1 cellular context compared by ENCODE assay signal in the genomic region with DNA sequence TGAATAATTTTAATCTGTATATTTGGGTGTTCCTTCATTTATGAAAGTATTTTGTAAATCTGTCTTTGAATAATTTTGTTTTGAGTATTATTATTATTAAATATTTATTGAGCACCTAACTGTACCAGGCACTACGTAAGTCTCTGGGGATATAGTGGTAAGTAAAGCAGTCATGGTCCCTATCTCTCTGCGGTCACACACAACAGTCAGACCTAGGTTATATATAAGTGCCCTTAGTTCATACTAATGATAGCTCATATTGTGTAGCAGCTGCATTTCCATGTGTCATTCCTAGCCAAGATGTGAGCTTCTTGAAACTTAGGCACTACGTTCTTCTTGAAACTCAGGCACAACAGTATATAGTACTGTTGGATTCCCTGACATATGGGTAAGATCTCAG.
TF ChIP-seq lines count a peak whose summit lies in the region.

No MANE protein-coding gene starts in this region.

TF ChIP-seq in HCT116, 20 proteins besides CTCF, POLR2A, EP300 and RAD21 (continued from another document):
- TF ChIP-seq, protein P1, sequence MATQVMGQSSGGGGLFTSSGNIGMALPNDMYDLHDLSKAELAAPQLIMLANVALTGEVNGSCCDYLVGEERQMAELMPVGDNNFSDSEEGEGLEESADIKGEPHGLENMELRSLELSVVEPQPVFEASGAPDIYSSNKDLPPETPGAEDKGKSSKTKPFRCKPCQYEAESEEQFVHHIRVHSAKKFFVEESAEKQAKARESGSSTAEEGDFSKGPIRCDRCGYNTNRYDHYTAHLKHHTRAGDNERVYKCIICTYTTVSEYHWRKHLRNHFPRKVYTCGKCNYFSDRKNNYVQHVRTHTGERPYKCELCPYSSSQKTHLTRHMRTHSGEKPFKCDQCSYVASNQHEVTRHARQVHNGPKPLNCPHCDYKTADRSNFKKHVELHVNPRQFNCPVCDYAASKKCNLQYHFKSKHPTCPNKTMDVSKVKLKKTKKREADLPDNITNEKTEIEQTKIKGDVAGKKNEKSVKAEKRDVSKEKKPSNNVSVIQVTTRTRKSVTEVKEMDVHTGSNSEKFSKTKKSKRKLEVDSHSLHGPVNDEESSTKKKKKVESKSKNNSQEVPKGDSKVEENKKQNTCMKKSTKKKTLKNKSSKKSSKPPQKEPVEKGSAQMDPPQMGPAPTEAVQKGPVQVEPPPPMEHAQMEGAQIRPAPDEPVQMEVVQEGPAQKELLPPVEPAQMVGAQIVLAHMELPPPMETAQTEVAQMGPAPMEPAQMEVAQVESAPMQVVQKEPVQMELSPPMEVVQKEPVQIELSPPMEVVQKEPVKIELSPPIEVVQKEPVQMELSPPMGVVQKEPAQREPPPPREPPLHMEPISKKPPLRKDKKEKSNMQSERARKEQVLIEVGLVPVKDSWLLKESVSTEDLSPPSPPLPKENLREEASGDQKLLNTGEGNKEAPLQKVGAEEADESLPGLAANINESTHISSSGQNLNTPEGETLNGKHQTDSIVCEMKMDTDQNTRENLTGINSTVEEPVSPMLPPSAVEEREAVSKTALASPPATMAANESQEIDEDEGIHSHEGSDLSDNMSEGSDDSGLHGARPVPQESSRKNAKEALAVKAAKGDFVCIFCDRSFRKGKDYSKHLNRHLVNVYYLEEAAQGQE (IDR thresholded peaks at IDR 0.05; ENCODE audit: low read depth) = no peak
- no peak for TF ChIP-seq SRF (IDR thresholded peaks at IDR 0.05; ENCODE audit: low read depth)
- TF ChIP-seq, protein P2, sequence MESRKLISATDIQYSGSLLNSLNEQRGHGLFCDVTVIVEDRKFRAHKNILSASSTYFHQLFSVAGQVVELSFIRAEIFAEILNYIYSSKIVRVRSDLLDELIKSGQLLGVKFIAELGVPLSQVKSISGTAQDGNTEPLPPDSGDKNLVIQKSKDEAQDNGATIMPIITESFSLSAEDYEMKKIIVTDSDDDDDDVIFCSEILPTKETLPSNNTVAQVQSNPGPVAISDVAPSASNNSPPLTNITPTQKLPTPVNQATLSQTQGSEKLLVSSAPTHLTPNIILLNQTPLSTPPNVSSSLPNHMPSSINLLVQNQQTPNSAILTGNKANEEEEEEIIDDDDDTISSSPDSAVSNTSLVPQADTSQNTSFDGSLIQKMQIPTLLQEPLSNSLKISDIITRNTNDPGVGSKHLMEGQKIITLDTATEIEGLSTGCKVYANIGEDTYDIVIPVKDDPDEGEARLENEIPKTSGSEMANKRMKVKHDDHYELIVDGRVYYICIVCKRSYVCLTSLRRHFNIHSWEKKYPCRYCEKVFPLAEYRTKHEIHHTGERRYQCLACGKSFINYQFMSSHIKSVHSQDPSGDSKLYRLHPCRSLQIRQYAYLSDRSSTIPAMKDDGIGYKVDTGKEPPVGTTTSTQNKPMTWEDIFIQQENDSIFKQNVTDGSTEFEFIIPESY (IDR thresholded peaks at IDR 0.05; ENCODE audit: extremely low read depth, insufficient replicate concordance, low read length) = no peak
- TF ChIP-seq EZH2phosphoT487 (IDR thresholded peaks at IDR 0.05; ENCODE audit: borderline replicate concordance) = no peak
- no peak for TF ChIP-seq FOSL1 (IDR thresholded peaks at IDR 0.05; ENCODE audit: low read depth)
- TF ChIP-seq ELF1 (IDR thresholded peaks at IDR 0.05; ENCODE audit: borderline replicate concordance, low read depth) = no peak
- TF ChIP-seq EGR1 (IDR thresholded peaks at IDR 0.05; ENCODE audit: low read depth) = no peak
- TF ChIP-seq POLR2AphosphoS5 (IDR thresholded peaks at IDR 0.05; ENCODE audit: low read depth, low read length) = no peak
- TF ChIP-seq, protein P3, sequence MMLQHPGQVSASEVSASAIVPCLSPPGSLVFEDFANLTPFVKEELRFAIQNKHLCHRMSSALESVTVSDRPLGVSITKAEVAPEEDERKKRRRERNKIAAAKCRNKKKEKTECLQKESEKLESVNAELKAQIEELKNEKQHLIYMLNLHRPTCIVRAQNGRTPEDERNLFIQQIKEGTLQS (IDR thresholded peaks at IDR 0.05) = no peak
- no peak for TF ChIP-seq ZFX (IDR thresholded peaks at IDR 0.05)
- TF ChIP-seq YY1 (IDR thresholded peaks at IDR 0.05; ENCODE audit: extremely low read depth, insufficient replicate concordance, low read depth, low read length) = no peak
